Comparison of ENCODE assay signal across 8 cellular contexts in the genomic region with DNA sequence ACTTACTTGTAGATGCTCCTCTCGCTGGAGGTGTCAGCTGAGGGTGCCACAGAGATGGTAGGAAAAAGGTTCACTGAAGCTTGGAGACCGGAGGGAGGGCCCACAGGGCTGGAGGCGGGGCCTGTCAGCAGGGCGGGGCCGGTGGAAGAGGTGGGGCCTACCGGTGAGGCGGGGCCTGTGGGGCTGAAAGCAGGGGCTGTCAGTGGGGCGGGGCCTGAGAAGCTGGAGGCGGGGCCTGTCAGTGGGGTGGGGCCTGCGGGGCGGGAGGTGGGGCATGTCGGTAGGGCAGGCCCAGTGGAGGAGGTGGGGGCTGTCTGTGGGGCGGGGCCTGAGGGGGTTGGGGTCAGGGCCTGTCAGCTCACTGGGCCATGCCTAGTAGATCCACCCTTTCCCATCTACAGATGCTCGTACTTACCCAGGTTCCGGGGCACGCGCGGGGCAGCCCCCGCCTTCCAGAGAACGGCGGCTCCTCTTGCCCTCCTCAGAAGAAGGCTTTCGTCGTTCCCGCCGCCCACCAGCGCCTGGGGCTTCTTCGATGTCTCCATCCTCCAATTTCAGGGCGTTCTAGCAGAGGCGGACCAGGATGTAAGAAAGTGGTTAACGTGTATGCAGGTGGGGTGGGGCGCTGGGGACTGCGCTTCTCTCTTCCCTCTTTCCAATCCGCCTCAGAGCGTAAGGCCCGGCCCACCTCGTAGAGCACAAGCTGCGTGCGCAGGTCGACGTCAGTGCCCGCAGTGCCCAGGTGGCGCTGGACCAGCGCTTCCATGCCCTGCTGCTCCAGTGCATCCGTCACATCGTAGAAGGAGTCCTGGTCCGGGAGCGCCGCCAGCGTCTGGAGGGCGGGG. TPM values are rescaled to one million over a fixed set of nuclear protein-coding genes. Genes with fewer than 3 reads are reported as not detected.
DNase-seq lines count a peak whose midpoint lies in the region; ATAC-seq and TF ChIP-seq lines count a peak whose summit lies in the region.

No MANE protein-coding gene starts in this region.

- H3K36me3 ChIP-seq in DND-41 (ENCODE audit: insufficient read depth, low read length) (peaks cover 34% of the 10 kb centered on the region), neuronal stem cell (replicated peaks in 1 of 2; ENCODE audit: control insufficient read depth in 2 of 2, insufficient read depth in 2 of 2, low read length in 2 of 2) (peaks cover 15 to 67% of the 10 kb centered on the region in 2 donors)

- TF ChIP-seq CTCF in DND-41 (IDR thresholded peaks at IDR 0.05; ENCODE audit: borderline replicate concordance, extremely low read depth, low read length, poor library complexity, severe bottlenecking) = no peak
- TF ChIP-seq CTCF in choroid plexus epithelial cell (conservative IDR thresholded peaks at IDR 0.05; ENCODE audit: low read depth, low read length) = no peak
- TF ChIP-seq CTCF in omental fat pad (IDR thresholded peaks at IDR 0.05) = no peak

- peaks cover 14% of the 10 kb centered on the region; the same call in 1 of the 2 replicates for H3K79me2 ChIP-seq in DND-41 (ENCODE audit: insufficient read depth, low read length)

- DNase-seq in DND-41 (peak; percentile 91), HT1080 (ENCODE audit: low read depth) (peak; percentile 36), choroid plexus epithelial cell (ENCODE audit: low read depth) (peak; percentile 60), neuronal stem cell (ENCODE audit: low spot score) (no peak), omental fat pad (ENCODE audit: low spot score) (no peak), globus pallidus (ENCODE audit: low spot score) (no peak)
- DNase-seq in activated CD4-positive, alpha-beta T cell treated with anti-CD3 and anti-CD28 coated beads for 1 hour = peak; percentile 52

- H3K4me3 ChIP-seq in DND-41 (ENCODE audit: low read depth in 1 of 2, low read length in 2 of 2) (peak overlapping the region; percentile 12 to 55; a peak in 3 of 4 replicates), choroid plexus epithelial cell (ENCODE audit: low read depth, low read length) (no peak overlapping the region), neuronal stem cell (ENCODE audit: low read length in 2 of 2) (peak overlapping the region in 1 of 2 donors; percentile 56)

- H2BK12ac ChIP-seq in neuronal stem cell (ENCODE audit: low read length) = no peak overlapping the region

- peak overlapping the region; percentile 39 for H2BK15ac ChIP-seq in neuronal stem cell (ENCODE audit: low read length)

- H3K79me1 ChIP-seq in neuronal stem cell (ENCODE audit: low read depth, low read length) = no peaks in the 10 kb centered on the region

- H2AFZ ChIP-seq in DND-41 (ENCODE audit: low read depth, low read length) (peak overlapping the region; percentile 76), neuronal stem cell (ENCODE audit: low read length) (no peak overlapping the region)

- WGBS in neuronal stem cell (ENCODE audit: extremely low coverage in 2 of 2, insufficient read length in 2 of 2, insufficient replicate concordance in 1 of 2), 2 donors = no CpG with 5 or more reads among the region's 50 CpGs

- H3K23ac ChIP-seq in neuronal stem cell (ENCODE audit: low read depth, low read length, poor library complexity) = peak overlapping the region; percentile 80

- H3K9me3 ChIP-seq in DND-41 (ENCODE audit: insufficient read depth, low read length, severe bottlenecking) (no peaks in the 10 kb centered on the region), neuronal stem cell (replicated peaks in 1 of 2; ENCODE audit: control insufficient read depth in 2 of 2, insufficient read depth in 1 of 2, low read depth in 1 of 2, low read length in 2 of 2) (no peaks in the 10 kb centered on the region)

- ATAC-seq in DND-41 (ENCODE audit: insufficient read depth, low read depth) (peak; percentile 75), HG03354 (IDR thresholded peaks at IDR 0.05; ENCODE audit: poor library complexity, severe bottlenecking, unreplicated experiment) (no peak), omental fat pad (ENCODE audit: low FRiP score) (no peak)

- no peak overlapping the region for H2BK120ac ChIP-seq in neuronal stem cell (ENCODE audit: low read depth, low read length)

- no peak overlapping the region for H3K4ac ChIP-seq in neuronal stem cell (ENCODE audit: low read length)

- H3K14ac ChIP-seq in neuronal stem cell (ENCODE audit: low read length) = peak overlapping the region; percentile 43

- peak overlapping the region; percentile 48 for H4K8ac ChIP-seq in neuronal stem cell (ENCODE audit: low read depth, low read length)

- H3K4me2 ChIP-seq in DND-41 (ENCODE audit: insufficient read depth, low read length) (peak overlapping the region; percentile 57), neuronal stem cell (ENCODE audit: insufficient read depth, low read length, poor library complexity, severe bottlenecking) (no peak overlapping the region)

- no peak overlapping the region for H3K18ac ChIP-seq in neuronal stem cell (ENCODE audit: low read length)

- H3K4me1 ChIP-seq in DND-41 (ENCODE audit: insufficient read depth, low read length) (peaks cover 25% of the 10 kb centered on the region), neuronal stem cell (ENCODE audit: control insufficient read depth in 2 of 2, insufficient read depth in 1 of 2, low read depth in 1 of 2, low read length in 2 of 2) (peaks cover 4 to 9% of the 10 kb centered on the region in 2 donors)

- no peak overlapping the region for H4K91ac ChIP-seq in neuronal stem cell (ENCODE audit: low read depth, low read length, poor library complexity)

- no peaks in the 10 kb centered on the region for H3K27me3 ChIP-seq in DND-41 (ENCODE audit: insufficient read depth, low read length, poor library complexity)
- no peaks in the 10 kb centered on the region for H3K27me3 ChIP-seq in neuronal stem cell (ENCODE audit: control insufficient read depth in 3 of 3, insufficient read depth in 3 of 3, low read depth in 1 of 3, low read length in 3 of 3)

- peak overlapping the region; percentile 95 for H3K27ac ChIP-seq in DND-41 (ENCODE audit: low read length)
- H3K27ac ChIP-seq in neuronal stem cell (replicated peaks; ENCODE audit: low read length) = no peak overlapping the region

- peaks cover 4% of the 10 kb centered on the region; the same call in 1 of the 2 replicates for H4K20me1 ChIP-seq in DND-41 (ENCODE audit: insufficient read depth, low read length)

- H2AK5ac ChIP-seq in neuronal stem cell (ENCODE audit: low read depth, low read length) = no peak overlapping the region

- H2BK5ac ChIP-seq in neuronal stem cell (ENCODE audit: low read length) = peak overlapping the region; percentile 57

- H3K9ac ChIP-seq in DND-41 (ENCODE audit: low read depth, low read length) (peak overlapping the region; percentile 53), neuronal stem cell (ENCODE audit: low read depth, low read length, poor library complexity) (peak overlapping the region; percentile 74)

RNA-seq across cellular contexts. Expression of gene TMEM208, which starts 9.8 kb away (rescaled TPM):
- 39.4 and 50.3 TPM in 2 replicates for total RNA-seq in HT1080 (2014; rRNA removed; shearing (Covaris generic))
- polyA plus RNA-seq in HT1080 (2015; cell fraction: cytosol; rRNA removed) = 47.9 and 52.9 TPM in 2 replicates
- polyA plus RNA-seq in HT1080 (2015; cell fraction: nucleus; rRNA removed) = 37.1 and 46.9 TPM in 2 replicates
- polyA plus RNA-seq in neuronal stem cell (2013, experiment 1 of 2) = 22.6 TPM
- polyA plus RNA-seq in neuronal stem cell (2013, experiment 2 of 2) = 21.1 TPM
- 10 to 100 TPM; 33.0 to 45.4 (median 40.8) TPM for total RNA-seq in omental fat pad

RNA-seq across cellular contexts. Expression of gene FHOD1, which starts 10.5 kb away (rescaled TPM):
- 54.8 and 65.1 TPM in 2 replicates for total RNA-seq in HT1080 (2014; rRNA removed; shearing (Covaris generic))
- polyA plus RNA-seq in HT1080 (2015; cell fraction: cytosol; rRNA removed) = 27.5 and 27.9 TPM in 2 replicates
- 140 and 161 TPM in 2 replicates for polyA plus RNA-seq in HT1080 (2015; cell fraction: nucleus; rRNA removed)
- polyA plus RNA-seq in neuronal stem cell (2013, experiment 1 of 2) = 15.0 TPM
- 14.0 TPM for polyA plus RNA-seq in neuronal stem cell (2013, experiment 2 of 2)
- 10 to 100 TPM; 15.1 to 53.3 (median 32.5) TPM for total RNA-seq in omental fat pad

RNA-seq across cellular contexts. Expression of gene SLC9A5, which starts 12.0 kb away (rescaled TPM):
- 0.57 and 1.9 TPM in 2 replicates for total RNA-seq in HT1080 (2014; rRNA removed; shearing (Covaris generic))
- 0.70 and 0.76 TPM in 2 replicates for polyA plus RNA-seq in HT1080 (2015; cell fraction: cytosol; rRNA removed)
- 5.7 and 7.2 TPM in 2 replicates for polyA plus RNA-seq in HT1080 (2015; cell fraction: nucleus; rRNA removed)
- 2.6 TPM for polyA plus RNA-seq in neuronal stem cell (2013, experiment 1 of 2)
- polyA plus RNA-seq in neuronal stem cell (2013, experiment 2 of 2) = 2.3 TPM
- total RNA-seq in omental fat pad = 1 to 10 TPM in 1 of 4 donors, under 1 TPM in 3; 0.37 to 1.2 (median 0.72) TPM

RNA-seq across cellular contexts. Expression of gene ELMO3, which starts 37.8 kb away (rescaled TPM):
- total RNA-seq in HT1080 (2014; rRNA removed; shearing (Covaris generic)) = 2.6 and 3.0 TPM in 2 replicates
- 1.1 and 1.3 TPM in 2 replicates for polyA plus RNA-seq in HT1080 (2015; cell fraction: cytosol; rRNA removed)
- 14.7 and 17.2 TPM in 2 replicates for polyA plus RNA-seq in HT1080 (2015; cell fraction: nucleus; rRNA removed)
- 0.79 TPM for polyA plus RNA-seq in neuronal stem cell (2013, experiment 1 of 2)
- polyA plus RNA-seq in neuronal stem cell (2013, experiment 2 of 2) = 0.65 TPM
- 1 to 10 TPM; 1.9 to 4.2 (median 3.1) TPM for total RNA-seq in omental fat pad

RNA-seq across cellular contexts. Expression of gene PLEKHG4, which starts 42.6 kb away (rescaled TPM):
- total RNA-seq in HT1080 (2014; rRNA removed; shearing (Covaris generic)) = 1.8 and 3.7 TPM in 2 replicates
- 2.4 and 3.2 TPM in 2 replicates for polyA plus RNA-seq in HT1080 (2015; cell fraction: cytosol; rRNA removed)
- 17.6 and 20.5 TPM in 2 replicates for polyA plus RNA-seq in HT1080 (2015; cell fraction: nucleus; rRNA removed)
- 2.4 TPM for polyA plus RNA-seq in neuronal stem cell (2013, experiment 1 of 2)
- polyA plus RNA-seq in neuronal stem cell (2013, experiment 2 of 2) = 3.0 TPM
- 10 to 100 TPM in 3 of 4 donors, 1 to 10 TPM in 1; 5.8 to 19.9 (median 12.4) TPM for total RNA-seq in omental fat pad

Comparison
In these comparisons a context has a peak if more than half of its experiments do, and no peak if none do; other contexts are left out.
1. DNase-seq: peak in DND-41 (single experiment), HT1080 (single experiment), activated CD4-positive, alpha-beta T cell treated with anti-CD3 and anti-CD28 coated beads for 1 hour (single experiment) and choroid plexus epithelial cell (single experiment); none in neuronal stem cell (single experiment), omental fat pad (single experiment) and globus pallidus (single experiment).